ENCODE assay signal across 1 cellular context in genomic region chr19:11463391-11463790, GRCh38.
TF ChIP-seq lines count a peak whose summit lies in the region.

No MANE protein-coding gene starts in this region.

TF ChIP-seq in IMR-90, 13 proteins besides CTCF, POLR2A, EP300 and RAD21:
- no peak for TF ChIP-seq MXI1 (IDR thresholded peaks at IDR 0.05; ENCODE audit: borderline replicate concordance, low read depth, low read length)
- TF ChIP-seq USF2 (IDR thresholded peaks at IDR 0.05; ENCODE audit: low read depth, low read length), result no peak
- no peak for TF ChIP-seq MAZ (IDR thresholded peaks at IDR 0.05; ENCODE audit: borderline replicate concordance, low read depth, low read length)
- no peak for TF ChIP-seq NFE2L2 (IDR thresholded peaks at IDR 0.05; ENCODE audit: low read depth, low read length)
- TF ChIP-seq RCOR1 (IDR thresholded peaks at IDR 0.05; ENCODE audit: insufficient replicate concordance, low read length), result no peak
- TF ChIP-seq MAFK (IDR thresholded peaks at IDR 0.05; ENCODE audit: low read depth, low read length), result no peak
- TF ChIP-seq RFX5 (IDR thresholded peaks at IDR 0.05; ENCODE audit: low read depth, low read length), result no peak
- no peak for TF ChIP-seq SMC3 (IDR thresholded peaks at IDR 0.05; ENCODE audit: low read depth, low read length)
- no peak for TF ChIP-seq BHLHE40 (IDR thresholded peaks at IDR 0.05; ENCODE audit: low read depth, low read length)
- no peak for TF ChIP-seq CHD1 (IDR thresholded peaks at IDR 0.05; ENCODE audit: low read depth, low read length)
- no peak for TF ChIP-seq ELK1 (IDR thresholded peaks at IDR 0.05; ENCODE audit: borderline replicate concordance, low read depth, low read length)
TF ChIP-seq in IMR-90: peak in this region for 0.
